ENCODE assay signal across 18 cellular contexts in genomic region chr12:132568826-132569480, GRCh38. TPM values are rescaled to one million over a fixed set of nuclear protein-coding genes. Genes with fewer than 3 reads are reported as not detected.
A peak's percentile ranks its signal among the peaks of the same experiment; 100 is the strongest.
DNase-seq lines count a peak whose midpoint lies in the region; ATAC-seq, FAIRE-seq and TF ChIP-seq lines count a peak whose summit lies in the region.
"Had no signal": no experiment of that assay in that cellular context is flagged by ENCODE, and none has a peak within 500 bp of the region (broad histone marks: within the 10 kb centered on the region; RNA-seq: fewer than 3 reads in every experiment).

No MANE protein-coding gene starts in this region.

- H3K4me3 Mint-ChIP-seq in stimulated activated effector memory CD8-positive, alpha-beta T cell treated with anti-CD3 and anti-CD28 coated beads, Interleukin-12 subunit alpha, Interleukin-12 subunit beta, amount 100 ng/mL, for 72 hours = no peak overlapping the region
- H3K4me3 Mint-ChIP-seq: CD14-positive monocyte; CD4-positive, alpha-beta memory T cell had no signal

- peak overlapping the region; percentile 69 for H3K9ac ChIP-seq in BLaER1
- peak overlapping the region in 10 of 11 experiments; percentile 6 to 70 (median 54); a peak in 17 of 22 replicates for H3K9ac ChIP-seq in BLaER1 treated with 17β-estradiol and CSF1 and Interleukin-3, amounts not matched to agents 10 nM and 100 nM
- H3K9ac ChIP-seq in K562 (ENCODE audit: insufficient read depth in 1 of 2, low read depth in 2 of 2, low read length in 2 of 2) = no peak overlapping the region

- 98% methylated on average over 6 of the region's 17 CpGs for WGBS in K562 (ENCODE audit: insufficient coverage, low coverage, missing lambda C conversion rate)

- in situ Hi-C loops in K562 (cut with MboI) = loop anchor here (10.0 kb wide), 1 partner anchor 874 kb away; no protein-coding TSS in a partner anchor

- no peak for ATAC-seq in K562
- ATAC-seq in stimulated activated effector memory CD8-positive, alpha-beta T cell treated with anti-CD3 and anti-CD28 coated beads, Interleukin-12 subunit alpha, Interleukin-12 subunit beta, amount 100 ng/mL, for 72 hours = no peak
- ATAC-seq in HG03432 (IDR thresholded peaks at IDR 0.05; ENCODE audit: unreplicated experiment) = no peak
- no peak for ATAC-seq in HG02884 (IDR thresholded peaks at IDR 0.05; ENCODE audit: unreplicated experiment)
- ATAC-seq: HCT116 had no signal

- H3K4me1 ChIP-seq in BLaER1 (peaks cover 56% of the 10 kb centered on the region), K562 (replicated peaks in 1 of 2; ENCODE audit: control insufficient read depth in 2 of 2, insufficient read depth in 2 of 2, low read length in 2 of 2) (peaks cover 0 to 60% of the 10 kb centered on the region in 2 experiments; a peak in 2 of 5 replicates)
- H3K4me1 ChIP-seq in BLaER1 treated with 17β-estradiol and CSF1 and Interleukin-3, amounts not matched to agents 10 nM and 100 nM = peaks cover 10 to 54% (median 44%) of the 10 kb centered on the region in 10 experiments
- H3K4me1 ChIP-seq: BE2C had no signal

- H3K4me2 ChIP-seq in BLaER1 (peak overlapping the region; percentile 83), K562 (ENCODE audit: insufficient read depth, low read length) (no peak overlapping the region)
- peak overlapping the region; percentile 44 to 82 (median 75) for H3K4me2 ChIP-seq in BLaER1 treated with 17β-estradiol and CSF1 and Interleukin-3, amounts not matched to agents 10 nM and 100 nM

- H3K27me3 ChIP-seq in BLaER1 (no peaks in the 10 kb centered on the region), K562 (ENCODE audit: control insufficient read depth in 2 of 2, insufficient read depth in 2 of 2, low read length in 2 of 2) (no peaks in the 10 kb centered on the region)
- no peaks in the 10 kb centered on the region for H3K27me3 ChIP-seq in BLaER1 treated with 17β-estradiol and CSF1 and Interleukin-3, amounts not matched to agents 10 nM and 100 nM
- H3K27me3 ChIP-seq: BE2C had no signal

- H3K27ac ChIP-seq in BLaER1 (peak overlapping the region; percentile 76), K562 (ENCODE audit: extremely low read depth, low read depth, low read length) (no peak overlapping the region)
- H3K27ac ChIP-seq in BLaER1 treated with 17β-estradiol and CSF1 and Interleukin-3, amounts not matched to agents 10 nM and 100 nM = peak overlapping the region in 8 of 11 experiments; percentile 26 to 70 (median 54); a peak in 15 of 22 replicates

- H3K36me3 ChIP-seq in BLaER1 = peaks cover 95% of the 10 kb centered on the region
- peaks cover 51 to 94% (median 86%) of the 10 kb centered on the region in 11 experiments for H3K36me3 ChIP-seq in BLaER1 treated with 17β-estradiol and CSF1 and Interleukin-3, amounts not matched to agents 10 nM and 100 nM
- H3K36me3 ChIP-seq in K562 (ENCODE audit: control insufficient read depth, insufficient read depth, low read length) = peaks cover 87% of the 10 kb centered on the region; the same call in 2 of the 3 replicates
- H3K36me3 ChIP-seq: BE2C had no signal

- no peak for TF ChIP-seq EP300 in K562 (IDR thresholded peaks at IDR 0.05; ENCODE audit: low read length)

- peaks cover 99% of the 10 kb centered on the region for H4K20me1 ChIP-seq in BLaER1
- peaks cover 37 to 99% (median 96%) of the 10 kb centered on the region in 11 experiments; a peak in 21 of 22 replicates for H4K20me1 ChIP-seq in BLaER1 treated with 17β-estradiol and CSF1 and Interleukin-3, amounts not matched to agents 10 nM and 100 nM
- H4K20me1 ChIP-seq in K562 (replicated peaks; ENCODE audit: control insufficient read depth, insufficient read depth, low read length) = peaks cover 10% of the 10 kb centered on the region; the same call in 1 of the 2 replicates

- no peaks in the 10 kb centered on the region for H3K9me3 Mint-ChIP-seq in stimulated activated effector memory CD8-positive, alpha-beta T cell treated with anti-CD3 and anti-CD28 coated beads, Interleukin-12 subunit alpha, Interleukin-12 subunit beta, amount 100 ng/mL, for 72 hours
- H3K9me3 Mint-ChIP-seq: CD14-positive monocyte; CD4-positive, alpha-beta memory T cell had no signal

- H3K4me3 ChIP-seq in BLaER1 (no peak overlapping the region), K562 (no peak overlapping the region)
- H3K4me3 ChIP-seq in BLaER1 treated with 17β-estradiol and CSF1 and Interleukin-3, amounts not matched to agents 10 nM and 100 nM = no peak overlapping the region

- H3K9me1 ChIP-seq in K562 (ENCODE audit: control insufficient read depth, insufficient read depth, low read length) = no peaks in the 10 kb centered on the region

- no peak for TF ChIP-seq CTCF in K562 (IDR thresholded peaks at IDR 0.05 in 2 of 3, conservative IDR thresholded peaks at IDR 0.05 in 1 of 3; ENCODE audit: insufficient read depth in 2 of 3, low read depth in 1 of 3, low read length in 3 of 3)

- intact Hi-C loops in K562 (cut with micrococcal nuclease) = no loop called here

- H3K4me1 Mint-ChIP-seq in stimulated activated effector memory CD8-positive, alpha-beta T cell treated with anti-CD3 and anti-CD28 coated beads, Interleukin-12 subunit alpha, Interleukin-12 subunit beta, amount 100 ng/mL, for 72 hours = peaks cover 11% of the 10 kb centered on the region
- H3K4me1 Mint-ChIP-seq: CD14-positive monocyte had no signal

- no peaks in the 10 kb centered on the region for H3K9me3 ChIP-seq in BLaER1
- H3K9me3 ChIP-seq in BLaER1 treated with 17β-estradiol and CSF1 and Interleukin-3, amounts not matched to agents 10 nM and 100 nM (replicated peaks in 1 of 11) = no peaks in the 10 kb centered on the region
- H3K9me3 ChIP-seq in K562 (replicated peaks; ENCODE audit: control insufficient read depth, insufficient read depth, low read depth, low read length) = no peaks in the 10 kb centered on the region
- H3K9me3 ChIP-seq: BE2C had no signal

- H3K36me3 Mint-ChIP-seq in stimulated activated effector memory CD8-positive, alpha-beta T cell treated with anti-CD3 and anti-CD28 coated beads, Interleukin-12 subunit alpha, Interleukin-12 subunit beta, amount 100 ng/mL, for 72 hours = peaks cover 7% of the 10 kb centered on the region

- H3K27ac Mint-ChIP-seq in stimulated activated effector memory CD8-positive, alpha-beta T cell treated with anti-CD3 and anti-CD28 coated beads, Interleukin-12 subunit alpha, Interleukin-12 subunit beta, amount 100 ng/mL, for 72 hours = peak overlapping the region; percentile 14
- H3K27ac Mint-ChIP-seq: CD14-positive monocyte had no signal

- H2AFZ ChIP-seq in K562 (ENCODE audit: low read depth, low read length) = no peak overlapping the region

- POLR2A ChIA-PET in K562 (lab: Yijun Ruan, JAX) = interaction anchor here (1.4 kb wide), 1 partner anchor 22 kb away, joined by 4 read pairs; no protein-coding TSS in a partner anchor

- TF ChIP-seq POLR2A in K562 (conservative IDR thresholded peaks at IDR 0.05) = no peak

- no peak for DNase-seq in K562 (ENCODE audit: extremely low read depth in 1 of 4, low spot score in 3 of 4)
- no peak for DNase-seq in stimulated activated effector memory CD8-positive, alpha-beta T cell treated with anti-CD3 and anti-CD28 coated beads, Interleukin-12 subunit alpha, Interleukin-12 subunit beta, amount 100 ng/mL, for 72 hours (ENCODE audit: low spot score in 2 of 2)
- DNase-seq: ACHN; BE2C; CD4-positive, alpha-beta memory T cell; DMS153; DMS79; GF-D8; GOT3; H7 had no signal

- CTCF ChIA-PET in K562 (lab: Yijun Ruan, JAX; ENCODE audit: low intra/inter-chr PET ratio) = no interaction called here

- BruUV-seq in K562 (replicated peaks; lab: Mats Ljungman, UMichigan) = no TSS peak

- no peak for FAIRE-seq in K562 (lab: Jason Lieb, UNC)
- FAIRE-seq: A204.1 had no signal

- peaks cover 21% of the 10 kb centered on the region for H3K79me2 ChIP-seq in K562 (ENCODE audit: control insufficient read depth, insufficient read depth, low read length)

- TF ChIP-seq RAD21 in K562 (CRISPR knock-in tag; conservative IDR thresholded peaks at IDR 0.05 in 1 of 2, IDR thresholded peaks at IDR 0.05 in 1 of 2) = no peak

TF ChIP-seq in K562, 482 proteins besides CTCF, POLR2A, EP300 and RAD21 (continues in another document):
- no peak for TF ChIP-seq RFX7 (CRISPR knock-in tag; IDR thresholded peaks at IDR 0.05)

RNA-seq across cellular contexts. Expression of gene LRCOL1, which starts 41.4 kb away (rescaled TPM):
- not detected in 2 replicates for total RNA-seq in K562 (2011; cell fraction: chromatin; rRNA removed; ENCODE audit: low replicate concordance)
- total RNA-seq in K562 (2011; cell fraction: nucleolus; rRNA removed) = not detected in 2 replicates
- not detected in 2 replicates for total RNA-seq in K562 (2011; cell fraction: nucleoplasm; rRNA removed)
- total RNA-seq in K562 (2014; rRNA removed) (not detected in 2 replicates), K562 (2014; rRNA removed; fragmentation: Illumina TruSeq; extraction: Trizol) (not detected in 2 replicates), K562 (2015; rRNA removed; fragmentation: Illumina TruSeq; extraction: Trizol) (not detected in 2 replicates), K562 (2021) (not detected in 2 replicates)
- polyA plus RNA-seq in K562 (2011; rRNA removed) (not detected in 2 replicates), K562 (2014; fragmentation: Illumina TruSeq; extraction: Trizol) (not detected in 2 replicates), K562 (2014; fragmentation: Nextera tagmentation; extraction: Ambion mirVana) (not detected), K562 (2014; rRNA removed) (not detected in 2 replicates)
- 0.09 TPM in 1 of 2 replicates, not detected in the other for polyA plus RNA-seq in K562 (2011; cell fraction: cytosol; rRNA removed)
- polyA plus RNA-seq in K562 (2011; cell fraction: nucleus; rRNA removed) = 0.20 TPM in 1 of 2 replicates, not detected in the other
- polyA plus RNA-seq in K562 (2012) = not detected in 2 replicates
- not detected in 2 replicates for polyA minus RNA-seq in K562 (2011; rRNA and poly(A)+ RNA removed)
- not detected in 2 replicates for polyA minus RNA-seq in K562 (2011; cell fraction: cytosol; rRNA and poly(A)+ RNA removed)
- not detected in 2 replicates for polyA minus RNA-seq in K562 (2011; cell fraction: nucleus; rRNA and poly(A)+ RNA removed)
- total RNA-seq: CD4-positive, alpha-beta memory T cell; H7; HT-29 had no signal
- polyA plus RNA-seq: CD14-positive monocyte; CD4-positive, alpha-beta memory T cell had no signal

RNA-seq across cellular contexts. Expression of gene P2RX2, which starts 49.6 kb away (rescaled TPM):
- total RNA-seq in K562 (2011; cell fraction: chromatin; rRNA removed; ENCODE audit: low replicate concordance) = not detected in 2 replicates
- not detected in 2 replicates for total RNA-seq in K562 (2011; cell fraction: nucleolus; rRNA removed)
- total RNA-seq in K562 (2011; cell fraction: nucleoplasm; rRNA removed) = not detected in 2 replicates
- total RNA-seq in K562 (2014; rRNA removed) = not detected in 2 replicates
- not detected in 2 replicates for total RNA-seq in K562 (2014; rRNA removed; fragmentation: Illumina TruSeq; extraction: Trizol)
- not detected in 2 replicates for total RNA-seq in K562 (2015; rRNA removed; fragmentation: Illumina TruSeq; extraction: Trizol)
- total RNA-seq in K562 (2021) = not detected in 2 replicates
- polyA plus RNA-seq in K562 (2011; rRNA removed) = not detected in 2 replicates
- polyA plus RNA-seq in K562 (2011; cell fraction: cytosol; rRNA removed) = not detected in 2 replicates
- not detected in 2 replicates for polyA plus RNA-seq in K562 (2011; cell fraction: nucleus; rRNA removed)
- polyA plus RNA-seq in K562 (2012) = 0.06 and 0.14 TPM in 2 replicates
- polyA plus RNA-seq in K562 (2014; fragmentation: Illumina TruSeq; extraction: Trizol) = not detected in 2 replicates
- not detected for polyA plus RNA-seq in K562 (2014; fragmentation: Nextera tagmentation; extraction: Ambion mirVana)
- not detected in 2 replicates for polyA plus RNA-seq in K562 (2014; rRNA removed)
- polyA minus RNA-seq in K562 (2011; rRNA and poly(A)+ RNA removed) = not detected in 2 replicates
- polyA minus RNA-seq in K562 (2011; cell fraction: cytosol; rRNA and poly(A)+ RNA removed) = not detected in 2 replicates
- polyA minus RNA-seq in K562 (2011; cell fraction: nucleus; rRNA and poly(A)+ RNA removed) = not detected in 2 replicates
- total RNA-seq: CD4-positive, alpha-beta memory T cell; HT-29 had no signal
- polyA plus RNA-seq: CD14-positive monocyte; CD4-positive, alpha-beta memory T cell had no signal

Comparison
In these comparisons a context has a peak if more than half of its experiments do, and no peak if none do; other contexts are left out.
1. H3K9ac ChIP-seq: peak in BLaER1 (single experiment) and BLaER1 treated with 17β-estradiol and CSF1 and Interleukin-3, amounts not matched to agents 10 nM and 100 nM (10 of 11); none in K562 (0 of 2).